20 cellular contexts compared by ENCODE assay signal in the genomic region with DNA sequence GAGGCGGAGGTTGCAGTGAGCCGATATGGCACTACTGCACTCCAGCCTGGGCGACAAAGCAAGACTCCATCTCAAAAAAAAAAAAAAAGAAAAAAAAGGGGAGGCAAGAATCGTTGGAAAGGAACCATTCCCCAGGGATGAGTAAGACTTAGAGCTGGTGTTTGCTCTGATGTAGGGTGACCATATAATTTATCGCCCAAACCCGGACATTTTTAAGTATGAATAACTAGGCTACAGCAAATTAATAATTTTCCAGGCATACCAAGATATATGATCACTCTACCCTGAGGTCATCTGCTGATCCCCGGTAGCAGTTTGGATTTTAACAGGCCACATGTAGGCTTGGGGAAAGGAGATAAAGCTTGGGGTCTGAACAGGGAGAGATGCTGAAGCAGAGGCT.
A peak's percentile ranks its signal among the peaks of the same experiment; 100 is the strongest.
DNase-seq lines count a peak whose midpoint lies in the region; ATAC-seq and TF ChIP-seq lines count a peak whose summit lies in the region.
"Had no signal": no experiment of that assay in that cellular context is flagged by ENCODE, and none has a peak within 500 bp of the region (broad histone marks: within the 10 kb centered on the region; RNA-seq: fewer than 3 reads in every experiment).

No MANE protein-coding gene starts in this region.

- 0 out of 2 replicates have a peak overlapping the region, but pooled peaks have one; percentile 33 for H2AFZ ChIP-seq in PC-3 (ENCODE audit: low read length)

- no peak overlapping the region for H3K4me3 ChIP-seq in PC-3 (ENCODE audit: low read length)
- H3K4me3 ChIP-seq: BLaER1, K562 had no signal

- H4K20me1 ChIP-seq in PC-3 (ENCODE audit: low read length) = no peaks in the 10 kb centered on the region
- H4K20me1 ChIP-seq: BLaER1 had no signal

- H3K9me2 ChIP-seq in PC-3 (replicated peaks; ENCODE audit: low read length) = no peaks in the 10 kb centered on the region

- 0 out of 2 replicates have a peak overlapping the region, but pooled peaks have one; percentile 10 for H3K4me2 ChIP-seq in PC-3 (ENCODE audit: low read length)
- H3K4me2 ChIP-seq: BLaER1 had no signal

- H3K4me1 ChIP-seq in PC-3 (ENCODE audit: insufficient read depth, low read length) = peaks cover 6% of the 10 kb centered on the region
- H3K4me1 ChIP-seq: BLaER1 had no signal

- H3K9me3 Mint-ChIP-seq in HFFc6 (no peaks in the 10 kb centered on the region), endothelial cell (ENCODE audit: unreplicated experiment) (no peaks in the 10 kb centered on the region)
- H3K9me3 Mint-ChIP-seq: CD4-positive, alpha-beta memory T cell had no signal

- CTCF ChIA-PET in PC-3 (lab: Charles Lee) = no interaction called here

- H3K36me3 Mint-ChIP-seq in HFFc6 (ENCODE audit: low read depth) = no peaks in the 10 kb centered on the region
- H3K36me3 Mint-ChIP-seq in endothelial cell (ENCODE audit: low read depth, unreplicated experiment) = no peaks in the 10 kb centered on the region
- H3K36me3 Mint-ChIP-seq: CD4-positive, alpha-beta memory T cell had no signal

- POLR2A ChIA-PET in PC-3 (lab: Charles Lee; ENCODE audit: unreplicated experiment) = no interaction called here

- H3F3A ChIP-seq in PC-3 (ENCODE audit: low read length, unreplicated experiment) = no peaks in the 10 kb centered on the region

- peaks cover 46% of the 10 kb centered on the region for H3K4me1 Mint-ChIP-seq in HFFc6 (ENCODE audit: low read depth)
- H3K4me1 Mint-ChIP-seq in endothelial cell (ENCODE audit: unreplicated experiment) = no peaks in the 10 kb centered on the region

- BruUV-seq in PC-3 (replicated peaks; lab: Mats Ljungman, UMichigan) = no TSS peak

- TF ChIP-seq CTCF in HFFc6 (IDR thresholded peaks at IDR 0.05) (no peak), PC-3 (conservative IDR thresholded peaks at IDR 0.05; ENCODE audit: low read depth, low read length) (no peak), endothelial cell (IDR thresholded peaks at IDR 0.05; ENCODE audit: unreplicated experiment) (no peak)

- H3K27ac Mint-ChIP-seq in HFFc6 = peak overlapping the region; percentile 85
- H3K27ac Mint-ChIP-seq in endothelial cell (ENCODE audit: unreplicated experiment) = no peak overlapping the region
- H3K27ac Mint-ChIP-seq: CD4-positive, alpha-beta memory T cell had no signal

- in situ Hi-C loops in Caki2 (cut with HindIII; ENCODE audit: low pct_unique_long_range_greater_than_20kb, low sequenced_read_pairs) = no loop called here

- no peaks in the 10 kb centered on the region for H3K36me3 ChIP-seq in PC-3 (ENCODE audit: low read depth, low read length)
- H3K36me3 ChIP-seq: BLaER1 had no signal

- DNase-seq in Caki2 (ENCODE audit: low read depth) = peak; percentile 44
- peak; percentile 77 for DNase-seq in HFFc6
- peak; percentile 64 for DNase-seq in PC-3
- peak; percentile 78 for DNase-seq in glomerular visceral epithelial cell (ENCODE audit: extremely low spot score)
- no peak for DNase-seq in NCI-H2107 (lab: John Stamatoyannopoulos, UW)
- no peak for DNase-seq in activated naive CD4-positive, alpha-beta T cell treated with anti-CD3 and anti-CD28 coated beads, Interleukin-2, amount 50 U/mL, for 16 hours
- DNase-seq in endothelial cell (ENCODE audit: low spot score) = no peak
- DNase-seq: Calu3; CD4-positive, alpha-beta memory T cell; NCI-H1105 treated with DMSO at 0.1 percent for 48 hours; NCI-H1694; NCI-H2081 treated with DMSO at 0.1 percent for 48 hours; NCI-H510A; NCI-H774; RPMI8226; SHP77 treated with DMSO at 0.1 percent for 48 hours; T-helper 1 cell had no signal

- H3K9me3 ChIP-seq in PC-3 (ENCODE audit: low read length) = no peaks in the 10 kb centered on the region
- H3K9me3 ChIP-seq: BLaER1 had no signal

- H3K9ac ChIP-seq in PC-3 (ENCODE audit: low read length) = no peak overlapping the region
- H3K9ac ChIP-seq: BLaER1 had no signal

- intact Hi-C loops in PC-3 (cut with micrococcal nuclease) = no loop called here

- no peak overlapping the region for H3K27ac ChIP-seq in PC-3 (ENCODE audit: low read length)
- H3K27ac ChIP-seq: BLaER1 had no signal

- H3K27me3 ChIP-seq in PC-3 (ENCODE audit: low read length) = no peaks in the 10 kb centered on the region
- H3K27me3 ChIP-seq: BLaER1 had no signal

- peak overlapping the region; percentile 24; the same call in 1 of the 2 replicates for H3K4me3 Mint-ChIP-seq in HFFc6
- H3K4me3 Mint-ChIP-seq in endothelial cell (ENCODE audit: unreplicated experiment) = no peak overlapping the region
- H3K4me3 Mint-ChIP-seq: CD4-positive, alpha-beta memory T cell had no signal

- no peaks in the 10 kb centered on the region for H3K79me2 ChIP-seq in PC-3 (ENCODE audit: low read length)

- peak; percentile 61 for ATAC-seq in PC-3
- ATAC-seq in HG02973 (IDR thresholded peaks at IDR 0.05; ENCODE audit: unreplicated experiment) = no peak
- ATAC-seq: K562 had no signal

- H3K27me3 Mint-ChIP-seq in HFFc6 (ENCODE audit: insufficient read depth) = no peaks in the 10 kb centered on the region; the same call in 1 of the 2 replicates
- no peaks in the 10 kb centered on the region for H3K27me3 Mint-ChIP-seq in endothelial cell (ENCODE audit: unreplicated experiment)
- H3K27me3 Mint-ChIP-seq: CD4-positive, alpha-beta memory T cell had no signal

Comparison
In these comparisons a context has a peak if more than half of its experiments do, and no peak if none do; other contexts are left out.
1. DNase-seq: peak in Caki2 (single experiment), HFFc6 (single experiment), PC-3 (single experiment) and glomerular visceral epithelial cell (single experiment); none in NCI-H2107 (single experiment), activated naive CD4-positive, alpha-beta T cell treated with anti-CD3 and anti-CD28 coated beads, Interleukin-2, amount 50 U/mL, for 16 hours (single experiment) and endothelial cell (single experiment).